ENCODE assay signal across 23 cellular contexts in the genomic region with DNA sequence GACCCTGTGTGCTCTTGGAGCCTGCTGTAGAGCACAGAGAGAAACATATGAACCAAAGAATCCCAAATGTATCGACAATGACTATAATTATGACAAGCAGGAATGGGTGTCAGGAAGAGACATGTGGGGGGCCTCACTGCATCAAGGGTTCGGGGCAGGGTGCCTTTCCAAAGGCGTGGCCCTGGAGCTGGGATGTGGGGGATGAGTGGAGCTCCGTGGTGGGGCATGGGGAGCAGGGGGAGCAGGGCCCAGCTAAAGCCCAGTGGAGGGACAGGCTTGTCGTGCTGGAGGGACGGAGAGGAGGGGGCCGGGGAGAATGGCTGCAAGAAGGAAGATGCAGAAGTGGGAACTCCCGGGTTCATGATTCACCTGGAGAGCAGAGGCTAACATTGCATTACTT.
DNase-seq lines count a peak whose midpoint lies in the region; ATAC-seq and TF ChIP-seq lines count a peak whose summit lies in the region.
"Had no signal": no experiment of that assay in that cellular context is flagged by ENCODE, and none has a peak within 500 bp of the region (broad histone marks: within the 10 kb centered on the region; RNA-seq: fewer than 3 reads in every experiment).

No MANE protein-coding gene starts in this region.

- H3K36me3 ChIP-seq in IMR-90 (ENCODE audit: control insufficient read depth, insufficient read depth, low read length) = no peaks in the 10 kb centered on the region
- H3K36me3 ChIP-seq in lower lobe of right lung = no peaks in the 10 kb centered on the region
- no peaks in the 10 kb centered on the region for H3K36me3 ChIP-seq in vagina
- no peaks in the 10 kb centered on the region for H3K36me3 ChIP-seq in SJCRH30

- no peak overlapping the region for H3K4me2 ChIP-seq in IMR-90 (ENCODE audit: low read depth, low read length)

- H3K9me1 ChIP-seq in IMR-90 (ENCODE audit: insufficient read depth, low read length) = no peaks in the 10 kb centered on the region; the same call in 1 of the 2 replicates

- H4K5ac ChIP-seq in IMR-90 (ENCODE audit: low read depth, low read length) = no peak overlapping the region

- no peak for TF ChIP-seq CTCF in IMR-90 (conservative IDR thresholded peaks at IDR 0.05; ENCODE audit: low read depth, low read length)
- TF ChIP-seq CTCF in lower lobe of right lung (IDR thresholded peaks at IDR 0.05) = no peak
- TF ChIP-seq CTCF in vagina (IDR thresholded peaks at IDR 0.05) = no peak

- H3K4me1 ChIP-seq in IMR-90 (ENCODE audit: control insufficient read depth, insufficient read depth, low read length) = no peaks in the 10 kb centered on the region
- H3K4me1 ChIP-seq in lower lobe of right lung = no peaks in the 10 kb centered on the region
- no peaks in the 10 kb centered on the region for H3K4me1 ChIP-seq in vagina
- H3K4me1 ChIP-seq in SJCRH30 = no peaks in the 10 kb centered on the region
- H3K4me1 ChIP-seq: Caco-2 had no signal

- H3K14ac ChIP-seq in IMR-90 (replicated peaks; ENCODE audit: low read depth, low read length) = no peak overlapping the region

- no peak overlapping the region for H3K9ac ChIP-seq in IMR-90 (ENCODE audit: low read depth, low read length)
- H3K9ac ChIP-seq: GM23248 had no signal

- H3K4me3 ChIP-seq in IMR-90 (ENCODE audit: insufficient read depth, low read depth, low read length) (no peak overlapping the region), lower lobe of right lung (no peak overlapping the region), vagina (no peak overlapping the region), SJCRH30 (no peak overlapping the region)
- H3K4me3 ChIP-seq: GM23248 had no signal

- no peak for TF ChIP-seq RAD21 in IMR-90 (IDR thresholded peaks at IDR 0.05; ENCODE audit: low read length)

- H3K23ac ChIP-seq in IMR-90 (ENCODE audit: low read depth, low read length) = no peak overlapping the region

- H3K27me3 ChIP-seq in IMR-90 (ENCODE audit: control insufficient read depth, insufficient read depth, low read length) = peaks cover 77% of the 10 kb centered on the region
- H3K27me3 ChIP-seq in lower lobe of right lung (ENCODE audit: low read depth) = peaks cover 42% of the 10 kb centered on the region
- no peaks in the 10 kb centered on the region for H3K27me3 ChIP-seq in vagina
- H3K27me3 ChIP-seq in SJCRH30 = peaks cover 42% of the 10 kb centered on the region

- POLR2A ChIA-PET in IMR-90 (lab: Charles Lee; ENCODE audit: unreplicated experiment) = no interaction called here

- H3K56ac ChIP-seq in IMR-90 (ENCODE audit: extremely low read depth, insufficient read depth, low read length) = no peak overlapping the region

- no peak for DNase-seq in IMR-90
- peak; percentile 30 for DNase-seq in NCI-H2227 treated with DMSO at 0.1 percent for 48 hours (lab: John Stamatoyannopoulos, UW)
- peak; percentile 23 for DNase-seq in lower lobe of right lung
- DNase-seq in retina = peak; percentile 6
- DNase-seq in vagina (ENCODE audit: extremely low spot score in 2 of 2) = no peak
- no peak for DNase-seq in NCI-H146 treated with DMSO at 0.1 percent for 48 hours (lab: John Stamatoyannopoulos, UW; ENCODE audit: unreplicated experiment)
- no peak for DNase-seq in SJCRH30
- DNase-seq: Caco-2; CD4-positive, alpha-beta T cell; DMS 273 treated with DMSO at 0.1 percent for 48 hours; DMS79 treated with DMSO at 0.1 percent for 48 hours; GM23248; HCEC 1CT; KG1; NCI-H1105; NCI-H146; NCI-H2029 treated with DMSO at 0.1 percent for 48 hours; NCI-H446 treated with DMSO at 0.1 percent for 48 hours; NCI-H526 treated with DMSO at 0.1 percent for 48 hours; PC-3; RPMI8226; SIG-M5 had no signal

- no peak overlapping the region for H2BK5ac ChIP-seq in IMR-90 (ENCODE audit: low read depth, low read length, poor library complexity, severe bottlenecking)

- H2BK20ac ChIP-seq in IMR-90 (ENCODE audit: low read depth, low read length) = no peak overlapping the region

- TF ChIP-seq POLR2A in IMR-90 (IDR thresholded peaks at IDR 0.05; ENCODE audit: low read depth, low read length) (no peak), vagina (IDR thresholded peaks at IDR 0.05) (no peak)

- no peak overlapping the region for H2BK15ac ChIP-seq in IMR-90 (ENCODE audit: low read depth, low read length)

- H3K4ac ChIP-seq in IMR-90 (ENCODE audit: low read depth, low read length) = no peak overlapping the region

- H2BK120ac ChIP-seq in IMR-90 (ENCODE audit: low read depth, low read length) = no peak overlapping the region

- H3K18ac ChIP-seq in IMR-90 (ENCODE audit: low read depth, low read length) = no peak overlapping the region

- in situ Hi-C loops in IMR-90 (cut with MboI; ENCODE audit: low sequenced_read_pairs) = no loop called here

- H3K9me3 ChIP-seq in IMR-90 (ENCODE audit: control insufficient read depth, insufficient read depth, low read length) (no peaks in the 10 kb centered on the region), lower lobe of right lung (no peaks in the 10 kb centered on the region), vagina (no peaks in the 10 kb centered on the region), SJCRH30 (replicated peaks) (no peaks in the 10 kb centered on the region)
- H3K9me3 ChIP-seq: Caco-2 had no signal

- H3K27ac ChIP-seq in IMR-90 (ENCODE audit: insufficient read depth, low read length) (no peak overlapping the region), lower lobe of right lung (no peak overlapping the region), vagina (no peak overlapping the region), SJCRH30 (no peak overlapping the region)
- H3K27ac ChIP-seq: GM23248 had no signal

- no peaks in the 10 kb centered on the region for H3K79me1 ChIP-seq in IMR-90 (ENCODE audit: low read depth in 1 of 2, low read length in 2 of 2)

- no TSS peak for BruUV-seq in IMR-90 (replicated peaks; lab: Mats Ljungman, UMichigan)

- H4K20me1 ChIP-seq in IMR-90 (ENCODE audit: insufficient read depth, low read length) = no peaks in the 10 kb centered on the region

- CTCF ChIA-PET in IMR-90 (lab: Yijun Ruan, JAX) = interaction anchor here (0.6 kb wide), 1 partner anchor 79 kb away, joined by 3 read pairs; no protein-coding TSS in a partner anchor

- H2AK9ac ChIP-seq in IMR-90 (replicated peaks; ENCODE audit: low read depth, low read length, poor library complexity) = no peak overlapping the region

- dilution Hi-C loops in IMR-90 (cut with HindIII; ENCODE audit: low sequenced_read_pairs, unreplicated experiment) = no loop called here

- ATAC-seq in IMR-90 (ENCODE audit: low read depth) (no peak), lower lobe of right lung (no peak)
- ATAC-seq: PC-3, SK-N-SH treated with all-trans-retinoic acid at 6 μM for 48 hours had no signal

- no peak overlapping the region for H2AK5ac ChIP-seq in IMR-90 (ENCODE audit: low read depth, low read length)

- intact Hi-C loops in IMR-90 (cut with micrococcal nuclease) = no loop called here
- intact Hi-C loops in lower lobe of right lung (cut with DNase I) = no loop called here
- intact Hi-C loops in vagina (cut with DNase I) = no loop called here

- no peak overlapping the region for H4K8ac ChIP-seq in IMR-90 (ENCODE audit: low read depth in 2 of 2, low read length in 2 of 2)

- H4K91ac ChIP-seq in IMR-90 (ENCODE audit: insufficient read depth, low read depth, low read length) = no peak overlapping the region

- WGBS in IMR-90 (ENCODE audit: extremely low coverage in 2 of 2, insufficient read length in 1 of 2), 2 experiments = 11% methylated on average over 4 of the region's 8 CpGs; no CpG with 5 or more reads in 1 of the 2 experiments

- peak overlapping the region; percentile 16 for H2AFZ ChIP-seq in IMR-90 (replicated peaks; ENCODE audit: low read length, poor library complexity)
- H2AFZ ChIP-seq: GM23248 had no signal

TF ChIP-seq in IMR-90, 13 proteins besides CTCF, POLR2A, EP300 and RAD21:
- no peak for TF ChIP-seq SMC3 (IDR thresholded peaks at IDR 0.05; ENCODE audit: low read depth, low read length)
- TF ChIP-seq BHLHE40 (IDR thresholded peaks at IDR 0.05; ENCODE audit: low read depth, low read length) = no peak
- no peak for TF ChIP-seq MXI1 (IDR thresholded peaks at IDR 0.05; ENCODE audit: borderline replicate concordance, low read depth, low read length)
- TF ChIP-seq NFE2L2 (IDR thresholded peaks at IDR 0.05; ENCODE audit: low read depth, low read length) = no peak
- no peak for TF ChIP-seq USF2 (IDR thresholded peaks at IDR 0.05; ENCODE audit: low read depth, low read length)
- TF ChIP-seq, protein P1, sequence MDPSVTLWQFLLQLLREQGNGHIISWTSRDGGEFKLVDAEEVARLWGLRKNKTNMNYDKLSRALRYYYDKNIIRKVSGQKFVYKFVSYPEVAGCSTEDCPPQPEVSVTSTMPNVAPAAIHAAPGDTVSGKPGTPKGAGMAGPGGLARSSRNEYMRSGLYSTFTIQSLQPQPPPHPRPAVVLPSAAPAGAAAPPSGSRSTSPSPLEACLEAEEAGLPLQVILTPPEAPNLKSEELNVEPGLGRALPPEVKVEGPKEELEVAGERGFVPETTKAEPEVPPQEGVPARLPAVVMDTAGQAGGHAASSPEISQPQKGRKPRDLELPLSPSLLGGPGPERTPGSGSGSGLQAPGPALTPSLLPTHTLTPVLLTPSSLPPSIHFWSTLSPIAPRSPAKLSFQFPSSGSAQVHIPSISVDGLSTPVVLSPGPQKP (IDR thresholded peaks at IDR 0.05; ENCODE audit: borderline replicate concordance, low read depth, low read length) = no peak
- no peak for TF ChIP-seq RCOR1 (IDR thresholded peaks at IDR 0.05; ENCODE audit: insufficient replicate concordance, low read length)
- no peak for TF ChIP-seq CHD1 (IDR thresholded peaks at IDR 0.05; ENCODE audit: low read depth, low read length)
- no peak for TF ChIP-seq MAZ (IDR thresholded peaks at IDR 0.05; ENCODE audit: borderline replicate concordance, low read depth, low read length)
- no peak for TF ChIP-seq CEBPB (IDR thresholded peaks at IDR 0.05; ENCODE audit: low read depth, low read length)
- TF ChIP-seq FOS (IDR thresholded peaks at IDR 0.05; ENCODE audit: low read depth, low read length) = no peak
- TF ChIP-seq RFX5 (IDR thresholded peaks at IDR 0.05; ENCODE audit: low read depth, low read length) = no peak
- TF ChIP-seq MAFK (IDR thresholded peaks at IDR 0.05; ENCODE audit: low read depth, low read length) = no peak

Comparison
In these comparisons a context has a peak if more than half of its experiments do, and no peak if none do; other contexts are left out.
1. DNase-seq: peak in NCI-H2227 treated with DMSO at 0.1 percent for 48 hours (single experiment), lower lobe of right lung (single experiment) and retina (single experiment); none in IMR-90 (single experiment), vagina (0 of 2), NCI-H146 treated with DMSO at 0.1 percent for 48 hours (single experiment) and SJCRH30 (0 of 2).